32 cellular contexts compared by ENCODE assay signal in the genomic region with DNA sequence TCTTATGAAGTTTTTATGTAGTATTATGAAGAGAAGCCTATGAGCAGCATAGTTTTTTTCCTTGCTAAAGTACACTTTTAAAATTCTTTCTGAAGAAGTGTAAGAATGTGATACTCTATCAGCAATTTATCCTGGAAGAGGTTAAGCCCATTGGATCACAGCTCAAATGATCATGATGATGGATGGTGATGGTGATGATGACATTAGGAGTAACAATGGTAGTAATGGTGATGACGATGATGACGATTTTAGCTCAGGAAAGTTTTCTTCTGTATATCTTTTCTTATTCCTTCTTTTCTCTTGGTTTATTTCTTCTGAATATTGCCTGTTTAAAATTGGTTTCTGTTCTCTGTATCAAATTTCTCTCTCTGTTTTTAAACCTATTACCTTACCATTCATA.
"Had no signal": no experiment of that assay in that cellular context is flagged by ENCODE, and none has a peak within 500 bp of the region (broad histone marks: within the 10 kb centered on the region; RNA-seq: fewer than 3 reads in every experiment).

No MANE protein-coding gene starts in this region.

- H3K4me1 ChIP-seq: adrenal gland, breast epithelium had no signal

- H3K27ac ChIP-seq: adrenal gland, body of pancreas, brain microvascular endothelial cell, breast epithelium, VCaP had no signal

- H3K36me3 ChIP-seq: adrenal gland, brain microvascular endothelial cell, breast epithelium had no signal

- ATAC-seq: activated CD8-positive, alpha-beta T cell treated with anti-CD3 and anti-CD28 coated beads for 36 hours; activated naive CD4-positive, alpha-beta T cell treated with anti-CD3 and anti-CD28 coated beads, Interleukin-2, amount 50 U/mL, for 72 hours; activated T-cell treated with anti-CD3 and anti-CD28 coated beads, Interleukin-2, amount 50 U/mL, for 4 hours; activated T-cell treated with anti-CD3 and anti-CD28 coated beads, Interleukin-2, amount 50 U/mL, for 72 hours; activated T-helper 17 cell treated with anti-CD3 and anti-CD28 coated beads, Interleukin-2, amount 50 U/mL, for 72 hours; body of pancreas had no signal

- DNase-seq: activated B cell treated with CpG ODN at 0.5 μM for 24 hours; activated CD4-positive, alpha-beta memory T cell treated with anti-CD3 and anti-CD28 coated beads for 36 hours; activated CD4-positive, alpha-beta T cell treated with anti-CD3 and anti-CD28 coated beads for 4 hours; activated CD4-positive, alpha-beta T cell treated with anti-CD3 and anti-CD28 coated beads, Interleukin-2, amount 10 ng/mL, durations not matched to agents 24 days and 14 days; activated CD4-positive, alpha-beta T cell treated with anti-CD3 and anti-CD28 coated beads, Interleukin-2, amount 50 U/mL, for 1 hour; activated CD4-positive, alpha-beta T cell treated with anti-CD3 and anti-CD28 coated beads, Interleukin-2, amount 50 U/mL, for 4 hours; activated CD4-positive, CD25-positive, alpha-beta regulatory T cell treated with anti-CD3 and anti-CD28 coated beads, Interleukin-2, amount 50 U/mL, for 72 hours; activated CD8-positive, alpha-beta memory T cell treated with anti-CD3 and anti-CD28 coated beads, Interleukin-2, amount 50 U/mL, for 4 hours; activated CD8-positive, alpha-beta T cell treated with anti-CD3 and anti-CD28 coated beads for 36 hours; activated effector memory CD4-positive, alpha-beta T cell treated with anti-CD3 and anti-CD28 coated beads, Interleukin-2, amount 50 U/mL, for 16 hours; activated gamma-delta T cell treated with Interleukin-2 at 50 U/mL for 16 hours; activated naive CD4-positive, alpha-beta T cell; activated naive CD4-positive, alpha-beta T cell treated with anti-CD3 and anti-CD28 coated beads for 36 hours; activated naive CD4-positive, alpha-beta T cell treated with anti-CD3 and anti-CD28 coated beads, Interleukin-2, amount 50 U/mL, for 16 hours; activated naive CD8-positive, alpha-beta T cell treated with anti-CD3 and anti-CD28 coated beads for 36 hours; activated T-cell treated with anti-CD3 and anti-CD28 coated beads for 4 hours; activated T-cell treated with anti-CD3 and anti-CD28 coated beads, Interleukin-2, amount 50 U/mL, for 1 hour; activated T-cell treated with anti-CD3 and anti-CD28 coated beads, Interleukin-2, amount 50 U/mL, for 4 hours; activated T-cell treated with anti-CD3 and anti-CD28 coated beads, Interleukin-2, amount 50 U/mL, for 72 hours; adrenal gland; amniotic stem cell; aorta; body of pancreas; brain microvascular endothelial cell; central memory CD4-positive, alpha-beta T cell; T-helper 2 cell; T-helper 9 cell had no signal

- H3K4me3 ChIP-seq: adrenal gland, body of pancreas, breast epithelium had no signal

- FAIRE-seq: astrocyte had no signal

- H3K9me3 ChIP-seq: adrenal gland, body of pancreas, breast epithelium had no signal

- H3K27me3 ChIP-seq: adrenal gland, body of pancreas, brain microvascular endothelial cell, breast epithelium had no signal
